ENCODE assay signal across 19 cellular contexts in genomic region chrX:3191186-3191585, GRCh38.
A peak's percentile ranks its signal among the peaks of the same experiment; 100 is the strongest.
DNase-seq lines count a peak whose midpoint lies in the region.
"Had no signal": no experiment of that assay in that cellular context is flagged by ENCODE, and none has a peak within 500 bp of the region (broad histone marks: within the 10 kb centered on the region; RNA-seq: fewer than 3 reads in every experiment).

No MANE protein-coding gene starts in this region.

- no peaks in the 10 kb centered on the region for H3K9me3 ChIP-seq in effector memory CD4-positive, alpha-beta T cell (ENCODE audit: control insufficient read depth, low read length)

- H3K36me3 ChIP-seq in effector memory CD4-positive, alpha-beta T cell (ENCODE audit: control insufficient read depth, insufficient read depth, low read length): no peaks in the 10 kb centered on the region

- no peaks in the 10 kb centered on the region for H3K4me1 ChIP-seq in effector memory CD4-positive, alpha-beta T cell (ENCODE audit: control insufficient read depth, insufficient read depth, low read length, poor library complexity, severe bottlenecking)

- H3K4me3 ChIP-seq in effector memory CD4-positive, alpha-beta T cell (ENCODE audit: insufficient read depth, low read depth, low read length, poor library complexity, severe bottlenecking): no peak overlapping the region
- H3K4me3 ChIP-seq: GM23338 had no signal

- H3K27me3 ChIP-seq in effector memory CD4-positive, alpha-beta T cell (replicated peaks; ENCODE audit: control insufficient read depth, insufficient read depth, low read length, poor library complexity, severe bottlenecking): no peaks in the 10 kb centered on the region

- DNase-seq in AG08395 (ENCODE audit: low spot score): peak; percentile 61
- peak; percentile 21 for DNase-seq in EL
- peak; percentile 41 for DNase-seq in RPMI7951 (ENCODE audit: low read depth)
- DNase-seq in fibroblast of peridontal ligament (ENCODE audit: extremely low read depth): peak; percentile 6
- no peak for DNase-seq in effector CD8-positive, alpha-beta T cell (lab: John Stamatoyannopoulos, UW)
- DNase-seq in caudate nucleus (lab: John Stamatoyannopoulos, UW): no peak
- DNase-seq in NCI-H1092 (lab: John Stamatoyannopoulos, UW): no peak
- DNase-seq in effector memory CD4-positive, alpha-beta T cell: no peak
- DNase-seq: 8988T, DMS79, MM.1S, NCI-H1105 treated with DMSO at 0.1 percent for 48 hours, NCI-H1694 treated with DMSO at 0.1 percent for 48 hours, NCI-H510A, NCI-H82, SIG-M5 had no signal

- H3K27ac ChIP-seq in caudate nucleus (ENCODE audit: low read depth, low read length): no peak overlapping the region
- H3K27ac ChIP-seq in effector memory CD4-positive, alpha-beta T cell (ENCODE audit: insufficient read depth, low read length, poor library complexity, severe bottlenecking): no peak overlapping the region
- H3K27ac ChIP-seq: C4-2B, RWPE1 had no signal

Comparison
In these comparisons a context has a peak if more than half of its experiments do, and no peak if none do; other contexts are left out.
1. DNase-seq: peak in AG08395 (single experiment), EL (single experiment), RPMI7951 (single experiment) and fibroblast of peridontal ligament (single experiment); none in effector CD8-positive, alpha-beta T cell (single experiment), caudate nucleus (0 of 61), NCI-H1092 (single experiment) and effector memory CD4-positive, alpha-beta T cell (0 of 3).